1 cellular context compared by ENCODE assay signal in the genomic region with DNA sequence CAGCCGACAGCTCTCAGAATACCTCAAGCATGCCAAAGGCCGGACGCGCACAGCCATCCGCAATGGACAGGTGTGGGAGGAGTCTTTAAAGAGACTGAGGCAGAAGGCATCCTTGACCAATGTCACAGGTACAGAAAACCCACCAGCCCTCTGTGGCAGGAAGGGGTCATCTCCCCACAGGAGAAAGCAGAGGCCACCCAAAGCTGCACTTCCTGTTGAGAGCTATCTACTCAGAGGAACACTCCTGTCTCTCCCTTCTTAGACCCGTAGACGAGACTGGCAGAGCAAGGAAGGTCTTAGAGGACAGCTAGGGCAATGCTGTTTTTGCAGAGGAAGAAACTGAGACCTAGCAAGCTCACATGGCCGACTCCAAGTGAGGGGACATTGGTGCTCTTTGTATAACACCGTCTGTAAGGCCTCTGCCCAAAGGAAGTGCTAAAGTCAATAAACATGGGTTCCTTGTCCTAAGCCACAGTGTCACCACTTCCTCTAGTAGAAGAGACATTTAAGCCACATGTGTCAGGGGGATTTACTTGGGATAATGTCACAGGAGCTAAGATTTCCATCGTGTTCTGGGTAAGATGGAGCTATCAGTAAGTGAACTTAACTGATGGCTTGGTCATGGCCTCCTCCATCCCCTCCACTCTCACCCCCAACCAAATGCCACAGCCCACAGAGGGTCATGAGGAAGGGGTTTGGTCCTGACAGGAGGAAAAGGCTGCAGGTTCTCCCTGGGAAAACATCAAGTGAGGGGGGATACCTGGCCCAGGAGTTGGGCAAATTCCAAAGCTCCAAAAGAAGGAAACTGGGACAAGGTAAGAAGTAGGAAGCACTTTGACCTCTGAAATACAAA.
A peak's percentile ranks its signal among the peaks of the same experiment; 100 is the strongest.
TF ChIP-seq lines count a peak whose summit lies in the region.

No MANE protein-coding gene starts in this region.

TF ChIP-seq in K562, 482 proteins besides CTCF, POLR2A, EP300 and RAD21:
- no peak for TF ChIP-seq MTA1 (IDR thresholded peaks at IDR 0.05; ENCODE audit: borderline replicate concordance)
- TF ChIP-seq NFYB (IDR thresholded peaks at IDR 0.05; ENCODE audit: extremely low read depth, insufficient read length), result no peak
- TF ChIP-seq TAF1 (IDR thresholded peaks at IDR 0.05; ENCODE audit: control insufficient read depth, extremely low read depth, insufficient read depth, low read length, severe bottlenecking), result no peak
- peak in 1 of 2 experiments; percentile 72; a peak in 2 of 4 replicates for TF ChIP-seq FOXA3 (CRISPR knock-in tag; conservative IDR thresholded peaks at IDR 0.05 in 1 of 2, IDR thresholded peaks at IDR 0.05 in 1 of 2)
